Comparison of ENCODE assay signal across 2 cellular contexts in genomic region chr3:71191031-71191482, GRCh38.
A peak's percentile ranks its signal among the peaks of the same experiment; 100 is the strongest.
TF ChIP-seq lines count a peak whose summit lies in the region.

No MANE protein-coding gene starts in this region.

TF ChIP-seq in HEK293, 187 proteins besides CTCF, POLR2A, EP300 and RAD21 (continues in another document):
- TF ChIP-seq ZNF266 (tag by site-specific recombination; IDR thresholded peaks at IDR 0.05; ENCODE audit: low read depth): no peak
- TF ChIP-seq ZBTB26 (tag by site-specific recombination; optimal IDR thresholded peaks at IDR 0.05): no peak
- TF ChIP-seq ZSCAN16 (tag by site-specific recombination; IDR thresholded peaks at IDR 0.05): no peak
- TF ChIP-seq ZNF2 (tag by site-specific recombination; IDR thresholded peaks at IDR 0.05): no peak
- TF ChIP-seq ZNF157 (tag by site-specific recombination; IDR thresholded peaks at IDR 0.05): no peak
- no peak for TF ChIP-seq ZNF555 (tag by site-specific recombination; conservative IDR thresholded peaks at IDR 0.05)
- TF ChIP-seq TCF7L2 (IDR thresholded peaks at IDR 0.05; ENCODE audit: borderline replicate concordance, low read depth, low read length): peak; percentile 99
- peak; percentile 43; the same call in 1 of the 2 replicates for TF ChIP-seq IKZF3 (tag by site-specific recombination; IDR thresholded peaks at IDR 0.05)
- TF ChIP-seq ZNF580 (tag by site-specific recombination; IDR thresholded peaks at IDR 0.05): no peak
- TF ChIP-seq TSHZ1 (tag by site-specific recombination; IDR thresholded peaks at IDR 0.05; ENCODE audit: borderline replicate concordance): no peak
- no peak for TF ChIP-seq ZNF768 (tag by site-specific recombination; IDR thresholded peaks at IDR 0.05)
- no peak for TF ChIP-seq ZNF791 (tag by site-specific recombination; IDR thresholded peaks at IDR 0.05)
- no peak for TF ChIP-seq ZNF24 (tag by site-specific recombination; IDR thresholded peaks at IDR 0.05)
- no peak for TF ChIP-seq HOXA7 (CRISPR knock-in tag; IDR thresholded peaks at IDR 0.05; ENCODE audit: borderline replicate concordance)
- no peak for TF ChIP-seq ZNF19 (tag by site-specific recombination; IDR thresholded peaks at IDR 0.05; ENCODE audit: low read depth)
- TF ChIP-seq ZNF404 (tag by site-specific recombination; IDR thresholded peaks at IDR 0.05): no peak
- TF ChIP-seq PRDM4 (tag by site-specific recombination; IDR thresholded peaks at IDR 0.05): 0 out of 2 replicates have a peak, but pooled peaks have one; percentile 28
- TF ChIP-seq ZFP37 (tag by site-specific recombination; IDR thresholded peaks at IDR 0.05): no peak
- no peak for TF ChIP-seq ZNF639 (tag by site-specific recombination; IDR thresholded peaks at IDR 0.05)
- peak; percentile 75; the same call in 1 of the 2 replicates for TF ChIP-seq TRIM28 (IDR thresholded peaks at IDR 0.05; ENCODE audit: borderline replicate concordance, low read length)
- no peak for TF ChIP-seq ZFP69B (tag by site-specific recombination; IDR thresholded peaks at IDR 0.05)
- TF ChIP-seq PRDM1 (tag by site-specific recombination; IDR thresholded peaks at IDR 0.05): 0 out of 2 replicates have a peak, but pooled peaks have one; percentile 15

TF ChIP-seq in K562, 482 proteins besides CTCF, POLR2A, EP300 and RAD21:
- TF ChIP-seq ETV6 (IDR thresholded peaks at IDR 0.05; ENCODE audit: borderline replicate concordance in 1 of 2, low read depth in 2 of 2, low read length in 1 of 2) (no peak), ETV6 (CRISPR knock-in tag; IDR thresholded peaks at IDR 0.05; ENCODE audit: borderline replicate concordance) (no peak), MAFG (tag; conservative IDR thresholded peaks at IDR 0.05) (peak; percentile 86), C11orf30 (IDR thresholded peaks at IDR 0.05; ENCODE audit: low read depth) (peak; percentile 90), RBM39 (optimal IDR thresholded peaks at IDR 0.05; ENCODE audit: low read depth, low read length) (no peak), RBM34 (IDR thresholded peaks at IDR 0.05; ENCODE audit: borderline replicate concordance, insufficient read depth, low read length) (no peak), CBFB (CRISPR knock-in tag; IDR thresholded peaks at IDR 0.05) (no peak), CGGBP1 (CRISPR knock-in tag; IDR thresholded peaks at IDR 0.05) (no peak), MAFF (IDR thresholded peaks at IDR 0.05; ENCODE audit: low read length) (peak; percentile 77; the same call in 1 of the 2 replicates), GABPA (tag; conservative IDR thresholded peaks at IDR 0.05; ENCODE audit: low read depth) (no peak), ZFP36 (IDR thresholded peaks at IDR 0.05; ENCODE audit: low read depth, low read length, partially characterized antibody) (no peak), ZNF316 (IDR thresholded peaks at IDR 0.05) (peak; percentile 92), CREB3L1 (IDR thresholded peaks at IDR 0.05; ENCODE audit: borderline replicate concordance, low read depth) (no peak), FOXA1 (IDR thresholded peaks at IDR 0.05; ENCODE audit: borderline replicate concordance) (no peak), CEBPB (tag; IDR thresholded peaks at IDR 0.05) (peak; percentile 79), DNMT1 (IDR thresholded peaks at IDR 0.05) (no peak), MAFK (IDR thresholded peaks at IDR 0.05; ENCODE audit: low read length) (peak; percentile 80)
